ENCODE assay signal across 2 cellular contexts in the genomic region with DNA sequence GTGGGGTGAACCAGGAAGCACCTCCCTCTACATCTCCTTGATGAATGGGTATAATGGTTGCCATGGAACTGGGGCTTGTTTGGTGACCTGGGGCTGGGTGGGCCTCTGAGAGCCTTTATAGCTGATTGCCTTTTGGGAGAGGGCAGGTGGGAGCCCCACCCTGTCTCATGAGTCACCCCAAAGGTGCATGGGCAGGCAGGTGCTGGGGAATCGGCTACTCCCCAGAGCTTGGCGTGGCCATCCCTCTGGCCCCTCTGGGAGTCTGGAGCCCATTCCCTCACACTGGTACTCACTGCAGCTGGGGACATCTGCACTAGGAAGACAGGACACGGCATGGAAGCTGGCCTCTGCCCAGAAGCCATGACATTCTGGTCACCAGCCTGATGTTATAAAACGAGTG. TPM values are rescaled to one million over a fixed set of nuclear protein-coding genes. Genes with fewer than 3 reads are reported as not detected.
"Had no signal": no experiment of that assay in that cellular context is flagged by ENCODE, and none has a peak within 500 bp of the region (broad histone marks: within the 10 kb centered on the region; RNA-seq: fewer than 3 reads in every experiment).

TSS of gene SPDYE18 (minus strand) at position 2 of the 400 bp plus-strand sequence. CDS start 2,046 bp downstream, outside the sequence.

RNA-seq across cellular contexts. Expression of gene SPDYE18, which starts in this region (rescaled TPM):
- total RNA-seq: astrocyte, WTC11 had no signal
